In genomic region chrX:153903991-153904957, GRCh38 we compare ENCODE assay signal across 14 cellular contexts. TPM values are rescaled to one million over a fixed set of nuclear protein-coding genes. Genes with fewer than 3 reads are reported as not detected.
A peak's percentile ranks its signal among the peaks of the same experiment; 100 is the strongest.
DNase-seq lines count a peak whose midpoint lies in the region; ATAC-seq, FAIRE-seq and TF ChIP-seq lines count a peak whose summit lies in the region.
"Had no signal": no experiment of that assay in that cellular context is flagged by ENCODE, and none has a peak within 500 bp of the region (broad histone marks: within the 10 kb centered on the region; RNA-seq: fewer than 3 reads in every experiment).

Gene AVPR2 (plus strand): TSS chrX:153904673. CDS start chrX:153905146, 473 bp downstream.

- H3K23ac ChIP-seq in H9 (ENCODE audit: insufficient read length, low read depth, low read length) (no peak within 1 kb of the TSS), H1 (ENCODE audit: insufficient read length) (no peak within 1 kb of the TSS)

- H2BK20ac ChIP-seq in H9 (ENCODE audit: low read depth, low read length, poor library complexity, severe bottlenecking) (no peak within 1 kb of the TSS), H1 (ENCODE audit: low read length) (no peak within 1 kb of the TSS)

- peak; percentile 44 for DNase-seq in H9
- peak; percentile 14 for DNase-seq in OCI-LY7 (ENCODE audit: low spot score)
- no peak for DNase-seq in H1 (ENCODE audit: low read depth in 1 of 2, low spot score in 2 of 2)
- DNase-seq: activated CD4-positive, alpha-beta T cell treated with anti-CD3 and anti-CD28 coated beads, Interleukin-2, amount 50 U/mL, for 4 hours; erythroblast; HFFc6; islet precursor cell; NCI-H1930 had no signal

- TF ChIP-seq POLR2A in H1 (IDR thresholded peaks at IDR 0.05; ENCODE audit: control extremely low read depth in 1 of 2, low read depth in 2 of 2, low read length in 2 of 2): no peak

- H4K8ac ChIP-seq in H9 (replicated peaks; ENCODE audit: insufficient read length, low read depth, low read length): no peak within 1 kb of the TSS
- no peak within 1 kb of the TSS for H4K8ac ChIP-seq in H1 (ENCODE audit: extremely low read depth, insufficient read depth, low read length)

- no peak within 1 kb of the TSS for H3K4me2 ChIP-seq in H9 (ENCODE audit: insufficient read depth, insufficient read length, low read length)
- H3K4me2 ChIP-seq in OCI-LY7 (ENCODE audit: low read length): peak within 1 kb of the TSS; percentile 42
- no peak within 1 kb of the TSS for H3K4me2 ChIP-seq in H1 (ENCODE audit: insufficient read depth in 1 of 2, low read depth in 2 of 2, low read length in 2 of 2)
- H3K4me2 ChIP-seq: PC-9 had no signal

- TF ChIP-seq RAD21 in H1 (IDR thresholded peaks at IDR 0.05 in 1 of 2, conservative IDR thresholded peaks at IDR 0.05 in 1 of 2; ENCODE audit: low read depth in 2 of 2, low read length in 2 of 2): no peak

- H3K4me1 ChIP-seq in H9 (ENCODE audit: insufficient read depth, low read length) (no peaks in the 10 kb centered on the region), OCI-LY7 (ENCODE audit: insufficient read depth, low read length, poor library complexity, severe bottlenecking) (peaks cover 43% of the 10 kb centered on the region), H1 (replicated peaks in 1 of 4; ENCODE audit: control insufficient read depth in 3 of 4, insufficient read depth in 4 of 4, low read length in 3 of 4) (peaks cover 0 to 14% (median 0%) of the 10 kb centered on the region in 4 experiments; a peak in 1 of 7 replicates), rectal smooth muscle tissue (ENCODE audit: control insufficient read depth, insufficient read depth, low read length) (no peaks in the 10 kb centered on the region)
- H3K4me1 ChIP-seq: pancreas had no signal

- no peak within 1 kb of the TSS for H4K5ac ChIP-seq in H9 (ENCODE audit: insufficient read length, low read depth, low read length)
- H4K5ac ChIP-seq in H1 (ENCODE audit: insufficient read length, low read depth, low read length): no peak within 1 kb of the TSS

- WGBS in H9 (ENCODE audit: extremely low coverage, insufficient read length, low lambda C conversion rate): no CpG with 5 or more reads among the region's 26 CpGs
- WGBS in H1 (ENCODE audit: extremely low coverage in 1 of 2, insufficient coverage in 1 of 2, insufficient read length in 1 of 2, insufficient replicate concordance in 2 of 2, low coverage in 1 of 2, low lambda C conversion rate in 2 of 2, missing lambda C conversion rate in 1 of 2), 2 experiments: 85% methylated on average over 9 of the region's 26 CpGs; no CpG with 5 or more reads in 1 of the 2 experiments

- no peaks in the 10 kb centered on the region for H4K20me1 ChIP-seq in H9 (ENCODE audit: control insufficient read depth, insufficient read depth, insufficient read length)
- H4K20me1 ChIP-seq in OCI-LY7 (ENCODE audit: insufficient read depth, low read length): no peaks in the 10 kb centered on the region
- H4K20me1 ChIP-seq in H1 (replicated peaks in 1 of 2; ENCODE audit: control insufficient read depth in 1 of 2, insufficient read depth in 2 of 2, low read length in 2 of 2): peaks cover 0 to 4% of the 10 kb centered on the region in 2 experiments

- H3K23me2 ChIP-seq in H9 (ENCODE audit: insufficient read length, low read depth, low read length, poor library complexity, severe bottlenecking): no peaks in the 10 kb centered on the region
- H3K23me2 ChIP-seq in H1 (ENCODE audit: low read depth, low read length): peaks cover 3% of the 10 kb centered on the region; the same call in 1 of the 2 replicates

- no peak within 1 kb of the TSS for H3K9ac ChIP-seq in H9 (ENCODE audit: extremely low read depth, insufficient read length, low read length)
- no peak within 1 kb of the TSS for H3K9ac ChIP-seq in H1 (replicated peaks in 1 of 4; ENCODE audit: extremely low read depth in 1 of 4, low read depth in 3 of 4, low read length in 3 of 4)
- no peak within 1 kb of the TSS for H3K9ac ChIP-seq in rectal smooth muscle tissue (ENCODE audit: low read length)

- H3K27me3 Mint-ChIP-seq in H9 (ENCODE audit: low read depth): no peaks in the 10 kb centered on the region; the same call in 1 of the 2 replicates

- H3K14ac ChIP-seq in H9 (ENCODE audit: insufficient read depth, low read length) (0 out of 2 replicates have a peak within 1 kb of the TSS, but pooled peaks have one; percentile 6), H1 (ENCODE audit: insufficient read length) (no peak within 1 kb of the TSS)

- H3K56ac ChIP-seq in H9 (ENCODE audit: insufficient read length, low read depth, low read length) (no peak within 1 kb of the TSS), H1 (replicated peaks; ENCODE audit: insufficient read length, low read depth, low read length) (no peak within 1 kb of the TSS)

- H3K4me3 ChIP-seq in OCI-LY7 (ENCODE audit: low read depth, low read length, poor library complexity, severe bottlenecking) (no peak within 1 kb of the TSS), H1 (ENCODE audit: extremely low read depth in 1 of 4, insufficient read depth in 2 of 4, low read depth in 3 of 4, low read length in 4 of 4) (no peak within 1 kb of the TSS), rectal smooth muscle tissue (ENCODE audit: low read length) (no peak within 1 kb of the TSS)
- H3K4me3 ChIP-seq: pancreas, PC-9 had no signal

- H3T11ph ChIP-seq in H9 (ENCODE audit: low read length): no peak within 1 kb of the TSS

- peaks cover 5 to 24% of the 10 kb centered on the region in 2 experiments for H3K4me1 Mint-ChIP-seq in H9

- BruUV-seq in OCI-LY7 (replicated peaks; lab: Mats Ljungman, UMichigan): no TSS peak

- peaks cover 11% of the 10 kb centered on the region for H3K9me3 ChIP-seq in H9 (ENCODE audit: control insufficient read depth, low read depth, low read length)
- no peaks in the 10 kb centered on the region for H3K9me3 ChIP-seq in OCI-LY7 (ENCODE audit: low read length)
- no peaks in the 10 kb centered on the region for H3K9me3 ChIP-seq in H1 (ENCODE audit: insufficient read depth in 2 of 2, low read depth in 1 of 2, low read length in 1 of 2)
- H3K9me3 ChIP-seq: pancreas had no signal

- peaks cover 61 to 67% of the 10 kb centered on the region in 2 experiments for H3K9me3 Mint-ChIP-seq in H9
- H3K9me3 Mint-ChIP-seq: HFFc6 had no signal

- peak within 1 kb of the TSS; percentile 77 for H3K18ac ChIP-seq in H9 (ENCODE audit: insufficient read length, low read depth, low read length)
- no peak within 1 kb of the TSS for H3K18ac ChIP-seq in H1 (ENCODE audit: extremely low read depth, low read length)

- no peaks in the 10 kb centered on the region for H3K79me1 ChIP-seq in H9 (ENCODE audit: insufficient read depth, low read depth, low read length, poor library complexity, severe bottlenecking)
- H3K79me1 ChIP-seq in H1 (ENCODE audit: low read depth, low read length): no peaks in the 10 kb centered on the region

- H2BK15ac ChIP-seq in H9 (ENCODE audit: low read depth, low read length) (no peak within 1 kb of the TSS), H1 (ENCODE audit: low read length) (peak within 1 kb of the TSS; percentile 5; the same call in 1 of the 2 replicates)

- no peak within 1 kb of the TSS; a peak in 1 of 5 replicates for H3K4me3 Mint-ChIP-seq in H9
- H3K4me3 Mint-ChIP-seq: HFFc6 had no signal

- TF ChIP-seq EP300 in H1 (IDR thresholded peaks at IDR 0.05; ENCODE audit: borderline replicate concordance in 1 of 2, low read depth in 2 of 2, low read length in 2 of 2): no peak

- FAIRE-seq in H1 (lab: Jason Lieb, UNC): no peak
- FAIRE-seq: pancreas had no signal

- no peak for TF ChIP-seq CTCF in H9 (conservative IDR thresholded peaks at IDR 0.05)
- no peak for TF ChIP-seq CTCF in OCI-LY7 (conservative IDR thresholded peaks at IDR 0.05; ENCODE audit: low read length)
- no peak for TF ChIP-seq CTCF in H1 (IDR thresholded peaks at IDR 0.05; ENCODE audit: control extremely low read depth in 1 of 3, insufficient read depth in 1 of 3, low read depth in 1 of 3, low read length in 3 of 3)

- POLR2A ChIA-PET in OCI-LY7 (lab: Charles Lee) (no interaction called here), H1 (lab: Charles Lee; ENCODE audit: partially characterized antibody) (interaction anchor here (1.1 kb wide), 1 partner anchor 19 kb away, joined by 3 read pairs; no protein-coding TSS in a partner anchor)

- H2BK5ac ChIP-seq in H9 (ENCODE audit: insufficient read length, low read length) (no peak within 1 kb of the TSS), H1 (ENCODE audit: low read depth, low read length) (0 out of 2 replicates have a peak within 1 kb of the TSS, but pooled peaks have one; percentile 44)

- no peak within 1 kb of the TSS; a peak in 1 of 7 replicates for H3K27ac Mint-ChIP-seq in H9
- H3K27ac Mint-ChIP-seq: HFFc6 had no signal

- H3K4ac ChIP-seq in H9 (ENCODE audit: low read depth, low read length) (no peak within 1 kb of the TSS), H1 (replicated peaks; ENCODE audit: insufficient read length, low read depth, low read length) (no peak within 1 kb of the TSS)

- no peak within 1 kb of the TSS for H2AFZ ChIP-seq in H9 (ENCODE audit: low read length)
- no peak within 1 kb of the TSS; the same call in 1 of the 2 replicates for H2AFZ ChIP-seq in OCI-LY7 (ENCODE audit: low read length)
- H2AFZ ChIP-seq in H1 (ENCODE audit: low read length): no peak within 1 kb of the TSS
- H2AFZ ChIP-seq: PC-9 had no signal

- H2BK120ac ChIP-seq in H9 (ENCODE audit: low read depth, low read length, poor library complexity, severe bottlenecking) (no peak within 1 kb of the TSS), H1 (replicated peaks; ENCODE audit: low read depth, low read length) (no peak within 1 kb of the TSS)

- H3K9me2 ChIP-seq in OCI-LY7 (ENCODE audit: insufficient read depth, low read length): no peaks in the 10 kb centered on the region

- H2AK5ac ChIP-seq in H9 (ENCODE audit: insufficient read length, low read length) (no peak within 1 kb of the TSS), H1 (ENCODE audit: low read depth, low read length) (no peak within 1 kb of the TSS)

- H3K27me3 ChIP-seq in H9 (ENCODE audit: insufficient read depth, low read length) (no peaks in the 10 kb centered on the region), H1 (replicated peaks in 1 of 4; ENCODE audit: control insufficient read depth in 3 of 4, extremely low read depth in 1 of 4, insufficient read depth in 3 of 4, low read length in 3 of 4) (no peaks in the 10 kb centered on the region), rectal smooth muscle tissue (ENCODE audit: control insufficient read depth, insufficient read depth, low read length) (peaks cover 9% of the 10 kb centered on the region)

- H3K36me3 Mint-ChIP-seq in H9 (ENCODE audit: insufficient read depth in 1 of 3, low read depth in 3 of 3): peaks cover 4 to 18% (median 4%) of the 10 kb centered on the region in 3 experiments; a peak in 5 of 7 replicates

- H3K79me2 ChIP-seq in H9 (ENCODE audit: insufficient read depth, low read length) (no peaks in the 10 kb centered on the region), OCI-LY7 (ENCODE audit: insufficient read depth, low read depth, low read length) (no peaks in the 10 kb centered on the region), H1 (ENCODE audit: control insufficient read depth in 1 of 2, insufficient read depth in 2 of 2, low read length in 2 of 2) (no peaks in the 10 kb centered on the region)

- H3K36me3 ChIP-seq in OCI-LY7 (ENCODE audit: insufficient read depth, low read length): no peaks in the 10 kb centered on the region
- no peaks in the 10 kb centered on the region for H3K36me3 ChIP-seq in H1 (ENCODE audit: control insufficient read depth in 2 of 4, insufficient read depth in 4 of 4, low read length in 3 of 4)
- no peaks in the 10 kb centered on the region for H3K36me3 ChIP-seq in rectal smooth muscle tissue (ENCODE audit: control insufficient read depth, insufficient read depth, low read length)
- H3K36me3 ChIP-seq: pancreas had no signal

- H2BK12ac ChIP-seq in H9 (ENCODE audit: insufficient read length, low read depth, low read length): no peak within 1 kb of the TSS
- no peak within 1 kb of the TSS; the same call in 1 of the 2 replicates for H2BK12ac ChIP-seq in H1 (ENCODE audit: low read depth, low read length)

- H3K27ac ChIP-seq in H9 (ENCODE audit: insufficient read length, low read depth, low read length) (no peak within 1 kb of the TSS), OCI-LY7 (ENCODE audit: low read depth, low read length, poor library complexity, severe bottlenecking) (peak within 1 kb of the TSS; percentile 65), H1 (ENCODE audit: low read depth, low read length) (no peak within 1 kb of the TSS), rectal smooth muscle tissue (ENCODE audit: low read depth, low read length) (peak within 1 kb of the TSS; percentile 15)
- H3K27ac ChIP-seq: pancreas, PC-9 had no signal

- CTCF ChIA-PET in OCI-LY7 (lab: Charles Lee; ENCODE audit: unreplicated experiment) (no interaction called here), H1 (lab: Charles Lee; ENCODE audit: partially characterized antibody) (no interaction called here)

- no peak for ATAC-seq in GM19452 (IDR thresholded peaks at IDR 0.05; ENCODE audit: unreplicated experiment)
- no peak for ATAC-seq in HG02642 (IDR thresholded peaks at IDR 0.05; ENCODE audit: poor library complexity, unreplicated experiment)
- ATAC-seq in GM21576 (IDR thresholded peaks at IDR 0.05; ENCODE audit: unreplicated experiment): no peak

- no peak within 1 kb of the TSS for H4K91ac ChIP-seq in H9 (ENCODE audit: insufficient read length, low read depth, low read length)
- no peak within 1 kb of the TSS for H4K91ac ChIP-seq in H1 (replicated peaks; ENCODE audit: insufficient read length, low read length)

- intact Hi-C loops in OCI-LY7 (cut with micrococcal nuclease; ENCODE audit: unreplicated experiment): no loop called here

RNA-seq across cellular contexts. Expression of gene AVPR2, which starts in this region (rescaled TPM):
- total RNA-seq in H9 (2021) (not detected in 2 replicates), OCI-LY7 (2022) (0.46 TPM in 1 of 2 replicates, not detected in the other)
- 0.09 TPM in 1 of 2 replicates, not detected in the other for total RNA-seq in OCI-LY7 (2014; rRNA removed; shearing (Covaris generic))
- not detected in 2 replicates for total RNA-seq in H1 (2021; fragmentation: NEBNext Ultra II Directional; extraction: Animal tissue kit (Norgen Biotek cat#: 25700))
- 0.08 and 0.09 TPM in 2 replicates for polyA plus RNA-seq in H1 (2011; rRNA removed)
- 0.06 TPM for polyA plus RNA-seq in H1 (2011; cell fraction: cytosol; rRNA removed)
- 0.14 TPM for polyA plus RNA-seq in H1 (2011; cell fraction: nucleus; rRNA removed)
- 0.25 to 0.54 TPM (median 0.35 TPM) in 3 of 4 replicates, not detected in the other for polyA plus RNA-seq in H1 (2012, experiment 1 of 2)
- polyA plus RNA-seq in H1 (2012, experiment 2 of 2): 0.14 TPM
- 0.10 TPM for polyA plus RNA-seq in H1 (2013, experiment 1 of 2)
- polyA plus RNA-seq in H1 (2013, experiment 2 of 2): 0.13 TPM
- polyA minus RNA-seq in H1 (2011; rRNA and poly(A)+ RNA removed): 0.15 TPM in 1 of 2 replicates, not detected in the other
- not detected for polyA minus RNA-seq in H1 (2011; cell fraction: cytosol; rRNA and poly(A)+ RNA removed)
- not detected for polyA minus RNA-seq in H1 (2011; cell fraction: nucleus; rRNA and poly(A)+ RNA removed)
- total RNA-seq: HFFc6 had no signal

Comparison
In these comparisons a context has a peak if more than half of its experiments do, and no peak if none do; other contexts are left out.
1. Peak in DNase-seq in H9; RNA of the gene not detected or under 1 TPM.
2. Peak in DNase-seq, H3K27ac ChIP-seq and H3K4me2 ChIP-seq in OCI-LY7; RNA of the gene not detected or under 1 TPM.